Comparison of ENCODE assay signal across 8 cellular contexts in genomic region chr6:117676577-117677218, GRCh38. TPM values are rescaled to one million over a fixed set of nuclear protein-coding genes. Genes with fewer than 3 reads are reported as not detected.
DNase-seq lines count a peak whose midpoint lies in the region; ATAC-seq and TF ChIP-seq lines count a peak whose summit lies in the region.

No MANE protein-coding gene starts in this region.

- H3K27me3 ChIP-seq in H7 (ENCODE audit: control insufficient read depth, insufficient read depth, low read length) (no peaks in the 10 kb centered on the region), foreskin keratinocyte (no peaks in the 10 kb centered on the region), skeletal muscle satellite cell (ENCODE audit: control insufficient read depth, insufficient read depth, low read length) (no peaks in the 10 kb centered on the region)

- no peaks in the 10 kb centered on the region for H3K9me3 ChIP-seq in skeletal muscle satellite cell (replicated peaks; ENCODE audit: low read length)

- DNase-seq in H7: no peak
- DNase-seq in foreskin keratinocyte: no peak
- no peak for DNase-seq in stimulated activated CD4-positive, alpha-beta T cell treated with anti-CD3 and anti-CD28 coated beads, Interleukin-1b, Interleukin-23, amount 100 ng/mL, for 48 hours
- DNase-seq in caudate nucleus (lab: John Stamatoyannopoulos, UW): no peak
- no peak for DNase-seq in NK-92 treated with Interleukin-12 subunit alpha and Interleukin-12 subunit beta, amount 100 ng/mL, for 24 hours (lab: John Stamatoyannopoulos, UW)

- no peaks in the 10 kb centered on the region for H3K36me3 ChIP-seq in H7 (replicated peaks; ENCODE audit: control insufficient read depth, insufficient read depth, low read length)
- peaks cover 19% of the 10 kb centered on the region for H3K36me3 ChIP-seq in skeletal muscle satellite cell (ENCODE audit: insufficient read depth, low read length)

- peak overlapping the region; percentile 71 for H3K4me3 ChIP-seq in H7 (ENCODE audit: insufficient read depth, low read depth, low read length)
- H3K4me3 ChIP-seq in skeletal muscle satellite cell (ENCODE audit: low read length): peak overlapping the region; percentile 72

- H3K9ac ChIP-seq in skeletal muscle satellite cell (ENCODE audit: low read depth, low read length): peak overlapping the region; percentile 88

- peaks cover 11% of the 10 kb centered on the region for H3K4me1 ChIP-seq in foreskin keratinocyte
- peaks cover 17% of the 10 kb centered on the region for H3K4me1 ChIP-seq in skeletal muscle satellite cell (ENCODE audit: control insufficient read depth, insufficient read depth, low read length)

- H3K4me2 ChIP-seq in skeletal muscle satellite cell (ENCODE audit: low read length): peak overlapping the region; percentile 78

- ATAC-seq in foreskin keratinocyte: no peak
- ATAC-seq in HG03342 (IDR thresholded peaks at IDR 0.05; ENCODE audit: unreplicated experiment): no peak

- H3K27ac ChIP-seq in VCaP (peak overlapping the region; percentile 54; the same call in 1 of the 2 replicates), foreskin keratinocyte (peak overlapping the region; percentile 55), caudate nucleus (ENCODE audit: low read depth, low read length) (no peak overlapping the region)

- no peak for TF ChIP-seq CTCF in VCaP (conservative IDR thresholded peaks at IDR 0.05)
- TF ChIP-seq CTCF in foreskin keratinocyte (conservative IDR thresholded peaks at IDR 0.05): no peak

RNA-seq across cellular contexts. Expression of gene NUS1, which starts 1.4 kb away (rescaled TPM):
- 23.7 and 30.0 TPM in 2 replicates for total RNA-seq in H7 (2014; rRNA removed; shearing (Covaris generic))
- total RNA-seq in foreskin keratinocyte: 30.8 and 32.3 TPM in 2 replicates
- 16.1 and 18.5 TPM in 2 replicates for polyA plus RNA-seq in foreskin keratinocyte
- total RNA-seq in skeletal muscle satellite cell (2012; rRNA removed): 31.9 and 36.0 TPM in 2 replicates
